10 cellular contexts compared by ENCODE assay signal in the genomic region with DNA sequence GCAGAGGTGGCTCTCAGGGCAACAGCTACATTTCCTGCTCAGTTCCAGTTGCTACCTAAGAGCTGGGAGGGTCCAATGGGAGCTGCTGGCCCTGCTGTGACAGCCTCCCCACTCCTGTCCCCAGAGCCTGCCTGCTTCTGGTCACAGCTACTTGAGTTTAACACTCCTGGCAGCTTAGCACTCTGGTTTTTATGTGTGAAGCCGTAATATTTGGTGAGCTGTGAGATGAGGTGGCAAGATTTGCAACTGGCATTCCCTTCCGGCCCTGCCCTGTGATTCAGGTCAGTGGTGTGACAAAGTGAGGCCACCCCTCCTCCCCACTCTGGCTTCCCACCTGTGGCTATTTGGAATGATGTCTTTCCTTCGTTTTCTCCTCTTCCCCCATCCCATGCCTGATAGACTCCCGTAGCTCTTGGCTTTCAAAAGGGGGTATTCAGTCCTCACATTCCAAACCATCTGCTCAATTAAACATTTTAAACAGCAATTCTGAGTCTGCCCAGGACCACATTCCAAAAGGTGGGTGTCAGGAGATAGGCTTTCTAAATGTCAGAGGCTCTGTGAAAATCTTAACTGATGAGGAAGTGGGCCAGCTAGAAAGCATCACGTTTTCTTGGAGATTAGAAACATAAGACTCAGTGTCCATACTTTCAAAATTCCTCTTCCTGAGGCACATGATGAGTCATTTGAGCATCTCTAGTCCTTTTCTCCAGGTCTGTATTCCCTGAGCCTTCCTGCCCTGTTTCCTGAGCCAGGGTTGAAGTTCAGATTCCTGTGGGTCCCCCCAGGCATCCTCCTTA. TPM values are rescaled to one million over a fixed set of nuclear protein-coding genes. Genes with fewer than 3 reads are reported as not detected.
DNase-seq lines count a peak whose midpoint lies in the region.
"Had no signal": no experiment of that assay in that cellular context is flagged by ENCODE, and none has a peak within 500 bp of the region (broad histone marks: within the 10 kb centered on the region; RNA-seq: fewer than 3 reads in every experiment).

No MANE protein-coding gene starts in this region.

- H3K4me1 ChIP-seq in SJSA1 (replicated peaks) (peaks cover 13% of the 10 kb centered on the region), HAP-1 (no peaks in the 10 kb centered on the region)

- H3K36me3 ChIP-seq in SJSA1 (no peaks in the 10 kb centered on the region), HAP-1 (replicated peaks) (no peaks in the 10 kb centered on the region)

- no peaks in the 10 kb centered on the region for H3K9me3 ChIP-seq in SJSA1 (replicated peaks)
- H3K9me3 ChIP-seq in HAP-1, result no peaks in the 10 kb centered on the region

- H3K27ac ChIP-seq in SJSA1, result peak overlapping the region; percentile 32

- no peaks in the 10 kb centered on the region for H3K27me3 ChIP-seq in SJSA1 (replicated peaks)
- H3K27me3 ChIP-seq in HAP-1 (ENCODE audit: low read depth), result peaks cover 12% of the 10 kb centered on the region; the same call in 1 of the 2 replicates

- H3K4me3 ChIP-seq in SJSA1 (no peak overlapping the region), HAP-1 (no peak overlapping the region)

- intact Hi-C loops in cardiac septum (cut with DNase I), result no loop called here

- in situ Hi-C loops in Caki2 (cut with HindIII; ENCODE audit: low pct_unique_long_range_greater_than_20kb, low sequenced_read_pairs), result no loop called here
- in situ Hi-C loops in HAP-1 (cut with MboI; ENCODE audit: low sequenced_read_pairs), result no loop called here

- DNase-seq in Caki2 (ENCODE audit: low read depth), result peak; percentile 88
- peak; percentile 98 for DNase-seq in HT1080 (ENCODE audit: low read depth)
- DNase-seq in SJSA1 (ENCODE audit: low read depth in 1 of 2, low spot score in 2 of 2), result peak in 1 of 2 experiments; percentile 53
- peak; percentile 96 for DNase-seq in kidney tubule cell (ENCODE audit: low spot score)
- no peak for DNase-seq in AML-193 (lab: John Stamatoyannopoulos, UW)
- no peak for DNase-seq in HAP-1 (ENCODE audit: low spot score in 2 of 2)
- no peak for DNase-seq in cardiac septum (ENCODE audit: low spot score)
- DNase-seq in OCI-M2 (lab: John Stamatoyannopoulos, UW; ENCODE audit: unreplicated experiment), result no peak
- DNase-seq: activated T-cell treated with anti-CD3 and anti-CD28 coated beads for 4 hours, substantia nigra had no signal

RNA-seq across cellular contexts. Expression of a gene that starts 42.7 kb away (rescaled TPM):
- 0.88 TPM in 1 of 2 replicates, not detected in the other for total RNA-seq in Caki2 (2014; rRNA removed; shearing (Covaris generic); ENCODE audit: low replicate concordance)
- total RNA-seq in HT1080 (2014; rRNA removed; shearing (Covaris generic)), result 0.18 TPM in 1 of 2 replicates, not detected in the other
- 0.29 and 1.5 TPM in 2 replicates for polyA plus RNA-seq in HT1080 (2015; cell fraction: cytosol; rRNA removed)
- 0.25 TPM in 2 replicates for polyA plus RNA-seq in HT1080 (2015; cell fraction: nucleus; rRNA removed)
- 1.3 and 6.8 TPM in 2 replicates for total RNA-seq in SJSA1 (2014; rRNA removed; shearing (Covaris generic))
- total RNA-seq in cardiac septum, result not detected

RNA-seq across cellular contexts. Expression of a gene that starts 58.1 kb away (rescaled TPM):
- not detected in 2 replicates for total RNA-seq in Caki2 (2014; rRNA removed; shearing (Covaris generic); ENCODE audit: low replicate concordance)
- total RNA-seq in HT1080 (2014; rRNA removed; shearing (Covaris generic)), result not detected in 2 replicates
- not detected in 2 replicates for polyA plus RNA-seq in HT1080 (2015; cell fraction: cytosol; rRNA removed)
- not detected in 2 replicates for polyA plus RNA-seq in HT1080 (2015; cell fraction: nucleus; rRNA removed)
- total RNA-seq in SJSA1 (2014; rRNA removed; shearing (Covaris generic)), result not detected in 2 replicates
- total RNA-seq in cardiac septum, result not detected

Comparison
In these comparisons a context has a peak if more than half of its experiments do, and no peak if none do; other contexts are left out.
1. DNase-seq: peak in Caki2 (single experiment), HT1080 (single experiment) and kidney tubule cell (single experiment); none in AML-193 (0 of 2), HAP-1 (0 of 2), cardiac septum (single experiment) and OCI-M2 (single experiment).